Comparison of ENCODE assay signal across 1 cellular context in genomic region chr12:83462419-83462818, GRCh38.
TF ChIP-seq lines count a peak whose summit lies in the region.

No MANE protein-coding gene starts in this region.

TF ChIP-seq in GM12878, 131 proteins besides CTCF, POLR2A, EP300 and RAD21 (continued from another document):
- TF ChIP-seq STAT3 (IDR thresholded peaks at IDR 0.05; ENCODE audit: low read depth, low read length) (no peak), YBX1 (IDR thresholded peaks at IDR 0.05) (no peak), CEBPZ (IDR thresholded peaks at IDR 0.05; ENCODE audit: low read depth, low read length) (no peak), KLF5 (IDR thresholded peaks at IDR 0.05; ENCODE audit: partially characterized antibody) (no peak)
TF ChIP-seq in GM12878: peak in this region for 0.
